In genomic region chr11:78432058-78432515, GRCh38 we compare ENCODE assay signal across 10 cellular contexts. TPM values are rescaled to one million over a fixed set of nuclear protein-coding genes. Genes with fewer than 3 reads are reported as not detected.
A peak's percentile ranks its signal among the peaks of the same experiment; 100 is the strongest.
DNase-seq lines count a peak whose midpoint lies in the region; ATAC-seq, FAIRE-seq and TF ChIP-seq lines count a peak whose summit lies in the region.
"Had no signal": no experiment of that assay in that cellular context is flagged by ENCODE, and none has a peak within 500 bp of the region (broad histone marks: within the 10 kb centered on the region; RNA-seq: fewer than 3 reads in every experiment).

No MANE protein-coding gene starts in this region.

- H3K27ac ChIP-seq in PC-9, result no peak overlapping the region

- intact Hi-C loops in PC-9 (cut with micrococcal nuclease; ENCODE audit: unreplicated experiment), result no loop called here

- ATAC-seq in HG03520 (IDR thresholded peaks at IDR 0.05; ENCODE audit: unreplicated experiment) (no peak), GM21786 (IDR thresholded peaks at IDR 0.05; ENCODE audit: unreplicated experiment) (no peak)
- ATAC-seq: activated T-cell treated with anti-CD3 and anti-CD28 coated beads, Interleukin-2, amount 50 U/mL, for 72 hours had no signal

- H3K9me2 ChIP-seq in PC-9 (ENCODE audit: insufficient read depth), result no peaks in the 10 kb centered on the region

- no peaks in the 10 kb centered on the region for H3K9me3 ChIP-seq in PC-9 (ENCODE audit: insufficient read depth, low read depth)

- H2AFZ ChIP-seq in PC-9, result no peak overlapping the region

- H3K4me2 ChIP-seq in PC-9, result no peak overlapping the region

- DNase-seq in activated naive CD4-positive, alpha-beta T cell treated with anti-CD3 and anti-CD28 coated beads, Interleukin-2, amount 10 ng/mL, durations not matched to agents 7 days and 5 days, result peak; percentile 35
- no peak for DNase-seq in activated naive CD4-positive, alpha-beta T cell (lab: John Stamatoyannopoulos, UW)
- DNase-seq in PC-9 (peak; percentile 29 to 33), glutamatergic neuron (peak; percentile 52), urothelium cell line (ENCODE audit: low spot score) (peak; percentile 17), NCI-H2107 (lab: John Stamatoyannopoulos, UW) (no peak)

- H3K27me3 ChIP-seq in PC-9 (ENCODE audit: insufficient read depth, low read depth), result no peaks in the 10 kb centered on the region

- H3K79me2 ChIP-seq in PC-9 (ENCODE audit: low read depth), result no peaks in the 10 kb centered on the region

- peaks cover 2% of the 10 kb centered on the region for H3K36me3 Mint-ChIP-seq in activated naive CD4-positive, alpha-beta T cell treated with anti-CD3 and anti-CD28 coated beads, Interleukin-2, amount 10 ng/mL, durations not matched to agents 7 days and 5 days
- no peaks in the 10 kb centered on the region for H3K36me3 Mint-ChIP-seq in glutamatergic neuron (ENCODE audit: unreplicated experiment)

- peak; percentile 75 for TF ChIP-seq CTCF in PC-9 (conservative IDR thresholded peaks at IDR 0.05)
- TF ChIP-seq CTCF in glutamatergic neuron (IDR thresholded peaks at IDR 0.05; ENCODE audit: partially characterized antibody, unreplicated experiment), result peak; percentile 60

- H3K36me3 ChIP-seq in PC-9 (ENCODE audit: low read depth), result no peaks in the 10 kb centered on the region

- no peak for FAIRE-seq in urothelium cell line (lab: Jason Lieb, UNC)

- H4K20me1 ChIP-seq in PC-9 (ENCODE audit: insufficient read depth), result no peaks in the 10 kb centered on the region

- H3K4me3 Mint-ChIP-seq in activated naive CD4-positive, alpha-beta T cell treated with anti-CD3 and anti-CD28 coated beads, Interleukin-2, amount 10 ng/mL, durations not matched to agents 7 days and 5 days, result no peak overlapping the region
- H3K4me3 Mint-ChIP-seq in glutamatergic neuron (ENCODE audit: unreplicated experiment), result no peak overlapping the region
- H3K4me3 Mint-ChIP-seq: activated T-cell treated with anti-CD3 and anti-CD28 coated beads, Interleukin-2, amount 50 U/mL, for 72 hours; memory B cell had no signal

- BruUV-seq in PC-9 (replicated peaks; lab: Mats Ljungman, UMichigan), result no TSS peak

- H3K9me3 Mint-ChIP-seq in activated naive CD4-positive, alpha-beta T cell treated with anti-CD3 and anti-CD28 coated beads, Interleukin-2, amount 10 ng/mL, durations not matched to agents 7 days and 5 days, result no peaks in the 10 kb centered on the region
- H3K9me3 Mint-ChIP-seq in glutamatergic neuron (ENCODE audit: unreplicated experiment), result no peaks in the 10 kb centered on the region
- H3K9me3 Mint-ChIP-seq: activated T-cell treated with anti-CD3 and anti-CD28 coated beads, Interleukin-2, amount 50 U/mL, for 72 hours; memory B cell had no signal

- POLR2A ChIA-PET in PC-9 (lab: Charles Lee; ENCODE audit: unreplicated experiment), result interaction anchor here (0.5 to 0.7 kb wide), 2 partner anchors 19 to 555 kb away, joined by 4 to 15 read pairs; no protein-coding TSS in a partner anchor

- CTCF ChIA-PET in activated naive CD4-positive, alpha-beta T cell treated with anti-CD3 and anti-CD28 coated beads, Interleukin-2, amount 10 ng/mL, durations not matched to agents 7 days and 5 days (lab: Charles Lee), result interaction anchor here (0.7 to 6.2 kb wide), 4 partner anchors 14 to 204 kb away, joined by 4 to 70 read pairs (median 4); partner anchors contain the start of gene GAB2
- CTCF ChIA-PET in PC-9 (lab: Charles Lee), result interaction anchor here (0.7 to 2.1 kb wide), 3 partner anchors 204 to 412 kb away, joined by 3 to 11 read pairs (median 5); no protein-coding TSS in a partner anchor

- H3K4me3 ChIP-seq in PC-9, result no peak overlapping the region

- peaks cover 14% of the 10 kb centered on the region for H3K4me1 Mint-ChIP-seq in activated naive CD4-positive, alpha-beta T cell treated with anti-CD3 and anti-CD28 coated beads, Interleukin-2, amount 10 ng/mL, durations not matched to agents 7 days and 5 days
- H3K4me1 Mint-ChIP-seq in glutamatergic neuron (ENCODE audit: low read depth, unreplicated experiment), result no peaks in the 10 kb centered on the region

- no peaks in the 10 kb centered on the region for H3F3A ChIP-seq in PC-9 (ENCODE audit: insufficient read depth, low read depth)

- H3K4me1 ChIP-seq in PC-9 (replicated peaks; ENCODE audit: insufficient read depth), result no peaks in the 10 kb centered on the region; the same call in 1 of the 2 replicates

- no peak overlapping the region for H3K27ac Mint-ChIP-seq in activated naive CD4-positive, alpha-beta T cell treated with anti-CD3 and anti-CD28 coated beads, Interleukin-2, amount 10 ng/mL, durations not matched to agents 7 days and 5 days
- H3K27ac Mint-ChIP-seq in glutamatergic neuron (ENCODE audit: unreplicated experiment), result no peak overlapping the region
- H3K27ac Mint-ChIP-seq: activated T-cell treated with anti-CD3 and anti-CD28 coated beads, Interleukin-2, amount 50 U/mL, for 72 hours; memory B cell had no signal

- no peaks in the 10 kb centered on the region for H3K27me3 Mint-ChIP-seq in activated naive CD4-positive, alpha-beta T cell treated with anti-CD3 and anti-CD28 coated beads, Interleukin-2, amount 10 ng/mL, durations not matched to agents 7 days and 5 days
- H3K27me3 Mint-ChIP-seq in glutamatergic neuron (ENCODE audit: unreplicated experiment), result no peaks in the 10 kb centered on the region
- H3K27me3 Mint-ChIP-seq: memory B cell had no signal

RNA-seq across cellular contexts. Expression of gene GAB2, which starts 14.5 kb away (rescaled TPM):
- total RNA-seq in PC-9 (2021) (17.5 and 25.7 TPM in 2 replicates), glutamatergic neuron (ENCODE audit: unreplicated experiment) (87.9 TPM)

Comparison
In these comparisons a context has a peak if more than half of its experiments do, and no peak if none do; other contexts are left out.
1. DNase-seq: peak in activated naive CD4-positive, alpha-beta T cell treated with anti-CD3 and anti-CD28 coated beads, Interleukin-2, amount 10 ng/mL, durations not matched to agents 7 days and 5 days (single experiment), PC-9 (2 of 2), glutamatergic neuron (single experiment) and urothelium cell line (single experiment); none in activated naive CD4-positive, alpha-beta T cell (0 of 4) and NCI-H2107 (single experiment).